2 cellular contexts compared by ENCODE assay signal in the genomic region with DNA sequence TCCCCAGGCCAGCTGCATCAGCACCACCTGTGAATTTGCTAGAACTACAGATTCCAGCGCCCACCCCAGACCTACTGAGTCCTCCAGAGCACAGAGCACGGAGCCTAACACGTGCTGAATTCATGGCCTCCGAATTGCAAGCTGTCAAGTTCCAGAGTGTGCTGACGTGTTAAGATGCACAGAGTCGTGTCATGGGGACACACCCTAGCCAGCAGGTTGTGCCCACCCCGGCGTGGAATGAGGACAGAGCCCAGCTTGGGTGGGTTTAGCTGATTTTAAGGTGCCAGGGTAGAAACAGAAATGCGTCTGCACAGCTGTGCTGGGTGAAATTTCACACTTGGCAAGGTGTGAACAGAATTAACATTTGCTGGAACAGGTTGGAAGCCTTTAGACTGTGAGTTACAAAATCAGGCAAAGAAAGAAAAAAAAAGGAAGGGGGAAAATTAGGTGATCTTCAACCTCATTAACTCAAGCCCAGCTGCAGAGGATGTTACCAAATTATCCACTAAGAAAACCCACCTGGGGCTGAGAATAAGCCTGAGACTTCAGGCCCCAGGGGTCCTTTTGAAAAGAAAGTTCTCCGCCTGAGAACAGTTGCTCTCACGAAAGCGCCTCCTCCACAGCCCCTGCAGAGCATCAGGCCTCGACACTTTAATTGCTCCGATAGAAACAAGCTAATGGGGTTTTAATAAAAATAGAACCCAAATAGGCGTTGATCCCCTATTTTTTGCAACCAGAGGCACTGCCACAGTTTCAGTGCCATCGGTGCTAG.
TF ChIP-seq lines count a peak whose summit lies in the region.

No MANE protein-coding gene starts in this region.

TF ChIP-seq in GM23338, 12 proteins besides CTCF, POLR2A, EP300 and RAD21 (continued from another document):
- TF ChIP-seq CREB1 (CRISPR knock-in tag; IDR thresholded peaks at IDR 0.05; ENCODE audit: low read depth), result no peak
- TF ChIP-seq STAT1 (IDR thresholded peaks at IDR 0.05; ENCODE audit: unreplicated experiment), result no peak
- TF ChIP-seq, protein P1, sequence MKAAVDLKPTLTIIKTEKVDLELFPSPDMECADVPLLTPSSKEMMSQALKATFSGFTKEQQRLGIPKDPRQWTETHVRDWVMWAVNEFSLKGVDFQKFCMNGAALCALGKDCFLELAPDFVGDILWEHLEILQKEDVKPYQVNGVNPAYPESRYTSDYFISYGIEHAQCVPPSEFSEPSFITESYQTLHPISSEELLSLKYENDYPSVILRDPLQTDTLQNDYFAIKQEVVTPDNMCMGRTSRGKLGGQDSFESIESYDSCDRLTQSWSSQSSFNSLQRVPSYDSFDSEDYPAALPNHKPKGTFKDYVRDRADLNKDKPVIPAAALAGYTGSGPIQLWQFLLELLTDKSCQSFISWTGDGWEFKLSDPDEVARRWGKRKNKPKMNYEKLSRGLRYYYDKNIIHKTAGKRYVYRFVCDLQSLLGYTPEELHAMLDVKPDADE (IDR thresholded peaks at IDR 0.05), result no peak
- TF ChIP-seq ZNF331 (CRISPR knock-in tag; IDR thresholded peaks at IDR 0.05; ENCODE audit: low read depth), result no peak

TF ChIP-seq in WTC11, 78 proteins besides CTCF, POLR2A, EP300 and RAD21:
- TF ChIP-seq, protein P2, sequence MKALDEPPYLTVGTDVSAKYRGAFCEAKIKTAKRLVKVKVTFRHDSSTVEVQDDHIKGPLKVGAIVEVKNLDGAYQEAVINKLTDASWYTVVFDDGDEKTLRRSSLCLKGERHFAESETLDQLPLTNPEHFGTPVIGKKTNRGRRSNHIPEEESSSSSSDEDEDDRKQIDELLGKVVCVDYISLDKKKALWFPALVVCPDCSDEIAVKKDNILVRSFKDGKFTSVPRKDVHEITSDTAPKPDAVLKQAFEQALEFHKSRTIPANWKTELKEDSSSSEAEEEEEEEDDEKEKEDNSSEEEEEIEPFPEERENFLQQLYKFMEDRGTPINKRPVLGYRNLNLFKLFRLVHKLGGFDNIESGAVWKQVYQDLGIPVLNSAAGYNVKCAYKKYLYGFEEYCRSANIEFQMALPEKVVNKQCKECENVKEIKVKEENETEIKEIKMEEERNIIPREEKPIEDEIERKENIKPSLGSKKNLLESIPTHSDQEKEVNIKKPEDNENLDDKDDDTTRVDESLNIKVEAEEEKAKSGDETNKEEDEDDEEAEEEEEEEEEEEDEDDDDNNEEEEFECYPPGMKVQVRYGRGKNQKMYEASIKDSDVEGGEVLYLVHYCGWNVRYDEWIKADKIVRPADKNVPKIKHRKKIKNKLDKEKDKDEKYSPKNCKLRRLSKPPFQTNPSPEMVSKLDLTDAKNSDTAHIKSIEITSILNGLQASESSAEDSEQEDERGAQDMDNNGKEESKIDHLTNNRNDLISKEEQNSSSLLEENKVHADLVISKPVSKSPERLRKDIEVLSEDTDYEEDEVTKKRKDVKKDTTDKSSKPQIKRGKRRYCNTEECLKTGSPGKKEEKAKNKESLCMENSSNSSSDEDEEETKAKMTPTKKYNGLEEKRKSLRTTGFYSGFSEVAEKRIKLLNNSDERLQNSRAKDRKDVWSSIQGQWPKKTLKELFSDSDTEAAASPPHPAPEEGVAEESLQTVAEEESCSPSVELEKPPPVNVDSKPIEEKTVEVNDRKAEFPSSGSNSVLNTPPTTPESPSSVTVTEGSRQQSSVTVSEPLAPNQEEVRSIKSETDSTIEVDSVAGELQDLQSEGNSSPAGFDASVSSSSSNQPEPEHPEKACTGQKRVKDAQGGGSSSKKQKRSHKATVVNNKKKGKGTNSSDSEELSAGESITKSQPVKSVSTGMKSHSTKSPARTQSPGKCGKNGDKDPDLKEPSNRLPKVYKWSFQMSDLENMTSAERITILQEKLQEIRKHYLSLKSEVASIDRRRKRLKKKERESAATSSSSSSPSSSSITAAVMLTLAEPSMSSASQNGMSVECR (CRISPR knock-in tag; IDR thresholded peaks at IDR 0.05; ENCODE audit: borderline replicate concordance), result no peak
- TF ChIP-seq ZNF219 (CRISPR knock-in tag; IDR thresholded peaks at IDR 0.05; ENCODE audit: borderline replicate concordance) (no peak), ZBTB21 (CRISPR knock-in tag; IDR thresholded peaks at IDR 0.05; ENCODE audit: borderline replicate concordance) (no peak), ESRRA (CRISPR knock-in tag; IDR thresholded peaks at IDR 0.05; ENCODE audit: borderline replicate concordance) (no peak), TEAD4 (CRISPR knock-in tag; IDR thresholded peaks at IDR 0.05) (no peak)
- TF ChIP-seq, protein P3, sequence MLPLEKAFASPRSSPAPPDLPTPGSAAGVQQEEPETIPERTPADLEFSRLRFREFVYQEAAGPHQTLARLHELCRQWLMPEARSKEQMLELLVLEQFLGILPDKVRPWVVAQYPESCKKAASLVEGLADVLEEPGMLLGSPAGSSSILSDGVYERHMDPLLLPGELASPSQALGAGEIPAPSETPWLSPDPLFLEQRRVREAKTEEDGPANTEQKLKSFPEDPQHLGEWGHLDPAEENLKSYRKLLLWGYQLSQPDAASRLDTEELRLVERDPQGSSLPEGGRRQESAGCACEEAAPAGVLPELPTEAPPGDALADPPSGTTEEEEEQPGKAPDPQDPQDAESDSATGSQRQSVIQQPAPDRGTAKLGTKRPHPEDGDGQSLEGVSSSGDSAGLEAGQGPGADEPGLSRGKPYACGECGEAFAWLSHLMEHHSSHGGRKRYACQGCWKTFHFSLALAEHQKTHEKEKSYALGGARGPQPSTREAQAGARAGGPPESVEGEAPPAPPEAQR (CRISPR knock-in tag; IDR thresholded peaks at IDR 0.05), result no peak
